In genomic region chr12:49553512-49554088, GRCh38 we compare ENCODE assay signal across 8 cellular contexts. TPM values are rescaled to one million over a fixed set of nuclear protein-coding genes. Genes with fewer than 3 reads are reported as not detected.
DNase-seq lines count a peak whose midpoint lies in the region; ATAC-seq and TF ChIP-seq lines count a peak whose summit lies in the region.

No MANE protein-coding gene starts in this region.

- H3K4me3 Mint-ChIP-seq in neural progenitor cell = no peak overlapping the region

- H3K36me3 ChIP-seq in mammary epithelial cell (ENCODE audit: insufficient read depth, low read length) (no peaks in the 10 kb centered on the region), neural progenitor cell (no peaks in the 10 kb centered on the region), suprapubic skin (peaks cover 27% of the 10 kb centered on the region)

- TF ChIP-seq EP300 in suprapubic skin (IDR thresholded peaks at IDR 0.05) = no peak

- DNase-seq in ACHN (peak; percentile 77), NCI-H460 (ENCODE audit: extremely low read depth, low read depth) (peak; percentile 27), mammary epithelial cell (peak; percentile 48), neural progenitor cell (ENCODE audit: low spot score) (peak; percentile 64), suprapubic skin (ENCODE audit: low spot score in 2 of 2) (no peak), OCI-M2 (lab: John Stamatoyannopoulos, UW; ENCODE audit: unreplicated experiment) (no peak)

- no peaks in the 10 kb centered on the region for H3K9me3 Mint-ChIP-seq in neural progenitor cell

- TF ChIP-seq POLR2A in suprapubic skin (IDR thresholded peaks at IDR 0.05) = no peak

- H3K27ac ChIP-seq in mammary epithelial cell (ENCODE audit: insufficient read depth, low read depth, low read length) (no peak overlapping the region), neural progenitor cell (no peak overlapping the region), suprapubic skin (no peak overlapping the region)

- H3K9ac ChIP-seq in mammary epithelial cell (ENCODE audit: insufficient read depth, low read length) (no peak overlapping the region), neural progenitor cell (no peak overlapping the region)

- peaks cover 13% of the 10 kb centered on the region for H3K4me1 ChIP-seq in mammary epithelial cell (ENCODE audit: insufficient read depth, low read length)
- H3K4me1 ChIP-seq in neural progenitor cell = peaks cover 8% of the 10 kb centered on the region
- H3K4me1 ChIP-seq in suprapubic skin = peaks cover 33% of the 10 kb centered on the region

- intact Hi-C loops in mammary epithelial cell (cut with micrococcal nuclease) = loop anchor here (1.0 to 5.0 kb wide), 4 partner anchors 27 to 266 kb away; no protein-coding TSS in a partner anchor

- WGBS in mammary epithelial cell (ENCODE audit: low coverage, missing lambda C conversion rate) = 53% methylated on average over 2 of the region's 2 CpGs
- WGBS in suprapubic skin = 21% methylated on average over 1 of the region's 2 CpGs

- H4K20me1 ChIP-seq in mammary epithelial cell (ENCODE audit: insufficient read depth, low read length) (no peaks in the 10 kb centered on the region), neural progenitor cell (ENCODE audit: low read depth) (no peaks in the 10 kb centered on the region)

- no TSS peak for BruUV-seq in mammary epithelial cell (replicated peaks; lab: Mats Ljungman, UMichigan)

- in situ Hi-C loops in ACHN (cut with HindIII; ENCODE audit: low pct_ligation_motif_present, low pct_unique_long_range_greater_than_20kb, low sequenced_read_pairs) (no loop called here), mammary epithelial cell (cut with MboI; ENCODE audit: low sequenced_read_pairs in 2 of 2) (no loop called here)

- peaks cover 3% of the 10 kb centered on the region for H3K36me3 Mint-ChIP-seq in neural progenitor cell

- dilution Hi-C loops in mammary epithelial cell (cut with HindIII; ENCODE audit: low sequenced_read_pairs) = no loop called here

- no peak overlapping the region for H3K4me3 ChIP-seq in mammary epithelial cell (replicated peaks in 1 of 3; ENCODE audit: insufficient read depth in 1 of 3, low read depth in 2 of 3, low read length in 3 of 3)
- H3K4me3 ChIP-seq in neural progenitor cell = no peak overlapping the region
- no peak overlapping the region for H3K4me3 ChIP-seq in suprapubic skin

- CTCF ChIA-PET in mammary epithelial cell (lab: Charles Lee; ENCODE audit: low non-redundant PET) = interaction anchor here (0.6 to 1.5 kb wide), 2 partner anchors 27 to 195 kb away, joined by 3 to 17 read pairs; no protein-coding TSS in a partner anchor

- peaks cover 10% of the 10 kb centered on the region for H3K4me1 Mint-ChIP-seq in neural progenitor cell

- H3K27ac Mint-ChIP-seq in neural progenitor cell = no peak overlapping the region

- H3K27me3 ChIP-seq in mammary epithelial cell (ENCODE audit: insufficient read depth, low read length) = no peaks in the 10 kb centered on the region
- H3K27me3 ChIP-seq in neural progenitor cell = peaks cover 43% of the 10 kb centered on the region
- H3K27me3 ChIP-seq in suprapubic skin = peaks cover 14% of the 10 kb centered on the region

- peak; percentile 46 for TF ChIP-seq CTCF in GM12874 (IDR thresholded peaks at IDR 0.05; ENCODE audit: insufficient read depth, low read depth, low read length)
- TF ChIP-seq CTCF in mammary epithelial cell (conservative IDR thresholded peaks at IDR 0.05 in 1 of 2, IDR thresholded peaks at IDR 0.05 in 1 of 2; ENCODE audit: extremely low read depth in 1 of 2, insufficient read depth in 1 of 2, low read depth in 1 of 2, low read length in 2 of 2) = peak; percentile 78 to 85
- TF ChIP-seq CTCF in neural progenitor cell (IDR thresholded peaks at IDR 0.05) = peak; percentile 62
- peak in 1 of 2 donors; percentile 30 for TF ChIP-seq CTCF in suprapubic skin (IDR thresholded peaks at IDR 0.05)

- no peak overlapping the region for H3K4me2 ChIP-seq in mammary epithelial cell (ENCODE audit: insufficient read depth, low read depth, low read length)
- H3K4me2 ChIP-seq in neural progenitor cell = no peak overlapping the region

- H3K79me2 ChIP-seq in mammary epithelial cell (ENCODE audit: insufficient read depth, low read length) (no peaks in the 10 kb centered on the region), neural progenitor cell (ENCODE audit: low read depth) (no peaks in the 10 kb centered on the region)

- H2AFZ ChIP-seq in mammary epithelial cell (ENCODE audit: low read depth, low read length) = no peak overlapping the region
- H2AFZ ChIP-seq in neural progenitor cell (replicated peaks) = no peak overlapping the region

- H3F3A ChIP-seq in neural progenitor cell (ENCODE audit: low read depth) = peaks cover 6% of the 10 kb centered on the region

- H3K27me3 Mint-ChIP-seq in neural progenitor cell (ENCODE audit: insufficient read depth, low read depth) = peaks cover 8% of the 10 kb centered on the region

- ATAC-seq in HG02870 (IDR thresholded peaks at IDR 0.05; ENCODE audit: unreplicated experiment) = no peak

- no peaks in the 10 kb centered on the region for H3K9me3 ChIP-seq in mammary epithelial cell (replicated peaks; ENCODE audit: insufficient read depth, low read length)
- H3K9me3 ChIP-seq in neural progenitor cell (ENCODE audit: low read depth) = no peaks in the 10 kb centered on the region
- H3K9me3 ChIP-seq in suprapubic skin = no peaks in the 10 kb centered on the region

RNA-seq across cellular contexts. Expression of gene MCRS1, which starts 14.3 kb away (rescaled TPM):
- total RNA-seq in NCI-H460 (2014; rRNA removed; shearing (Covaris generic)) = 56.3 and 57.6 TPM in 2 replicates
- 107 and 119 TPM in 2 replicates for polyA plus RNA-seq in NCI-H460 (2014; cell fraction: nucleus; rRNA removed)
- total RNA-seq in mammary epithelial cell (10 to 100 TPM; 43.8 to 59.5 TPM), neural progenitor cell (ENCODE audit: low replicate concordance) (62.4 and 91.5 TPM in 2 replicates), suprapubic skin (10 to 100 TPM; 42.4 to 73.6 (median 61.1) TPM)
- polyA plus RNA-seq in mammary epithelial cell = 68.9 TPM
- polyA minus RNA-seq in mammary epithelial cell = 38.1 TPM

RNA-seq across cellular contexts. Expression of gene KCNH3, which starts 14.8 kb away (rescaled TPM):
- total RNA-seq in NCI-H460 (2014; rRNA removed; shearing (Covaris generic)) = 0.32 and 0.49 TPM in 2 replicates
- 1.3 and 1.5 TPM in 2 replicates for polyA plus RNA-seq in NCI-H460 (2014; cell fraction: nucleus; rRNA removed)
- total RNA-seq in mammary epithelial cell = 1 to 10 TPM in 1 of 2 donors, under 1 TPM in 1; under 0.01 to 1.2 TPM
- polyA plus RNA-seq in mammary epithelial cell = 0.08 TPM
- polyA minus RNA-seq in mammary epithelial cell = not detected
- 0.19 TPM in 1 of 2 replicates, not detected in the other for total RNA-seq in neural progenitor cell (ENCODE audit: low replicate concordance)
- 1 to 10 TPM in 1 of 4 donors, under 1 TPM in 3; 0.15 to 1.0 (median 0.43) TPM for total RNA-seq in suprapubic skin

RNA-seq across cellular contexts. Expression of gene FAM186B, which starts 51.8 kb away (rescaled TPM):
- total RNA-seq in NCI-H460 (2014; rRNA removed; shearing (Covaris generic)) = 0.22 and 0.23 TPM in 2 replicates
- 0.07 and 0.24 TPM in 2 replicates for polyA plus RNA-seq in NCI-H460 (2014; cell fraction: nucleus; rRNA removed)
- under 1 TPM; 0.33 to 0.35 TPM for total RNA-seq in mammary epithelial cell
- 0.19 TPM for polyA plus RNA-seq in mammary epithelial cell
- polyA minus RNA-seq in mammary epithelial cell = not detected
- 0.25 TPM in 1 of 2 replicates, not detected in the other for total RNA-seq in neural progenitor cell (ENCODE audit: low replicate concordance)
- 1 to 10 TPM in 2 of 4 donors, under 1 TPM in 1, not detected in 1; 0.44 to 1.9 (median 1.1) TPM for total RNA-seq in suprapubic skin

Comparison
In these comparisons a context has a peak if more than half of its experiments do, and no peak if none do; other contexts are left out.
1. DNase-seq: peak in ACHN (single experiment), NCI-H460 (single experiment), mammary epithelial cell (single experiment) and neural progenitor cell (single experiment); none in suprapubic skin (0 of 2) and OCI-M2 (single experiment).